8 cellular contexts compared by ENCODE assay signal in the genomic region with DNA sequence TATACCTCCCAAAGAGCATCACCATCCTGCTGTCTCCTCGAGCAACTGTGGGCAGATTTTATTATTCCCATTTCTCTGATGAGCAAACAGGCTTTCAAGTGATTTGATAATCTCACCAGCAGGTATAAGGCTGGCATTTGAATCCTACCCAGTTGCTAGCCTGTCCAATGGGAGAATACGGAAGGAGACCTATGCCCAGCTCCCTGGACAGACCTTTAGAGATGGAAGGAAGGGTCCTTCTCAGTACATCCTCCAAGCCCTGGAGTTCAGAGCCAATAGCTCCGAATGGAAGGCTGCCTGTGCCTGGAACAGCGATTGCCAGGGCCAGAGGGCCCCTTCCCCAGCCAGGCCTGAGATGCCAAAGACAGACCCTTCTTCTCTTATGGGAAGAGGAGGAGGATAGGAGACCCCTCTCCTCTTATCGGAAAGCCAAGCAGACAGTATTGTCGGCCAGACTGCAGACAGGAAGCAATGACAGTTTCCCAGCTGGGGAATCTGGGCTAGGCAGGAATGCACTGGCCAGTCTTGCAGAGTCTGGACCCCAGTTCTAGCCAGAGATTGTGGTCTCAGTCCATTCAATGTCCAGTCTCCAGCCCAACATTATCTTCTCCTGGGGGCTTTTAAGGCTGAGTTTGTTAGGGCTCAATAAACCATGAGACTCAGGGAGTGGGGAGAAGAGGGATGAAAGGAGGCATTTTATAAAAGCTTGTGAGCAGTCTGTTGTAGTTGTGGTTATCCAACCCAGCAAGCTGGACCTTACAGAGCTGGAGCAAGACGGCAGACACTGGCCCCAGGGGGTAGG. TPM values are rescaled to one million over a fixed set of nuclear protein-coding genes. Genes with fewer than 3 reads are reported as not detected.
DNase-seq lines count a peak whose midpoint lies in the region; ATAC-seq, FAIRE-seq and TF ChIP-seq lines count a peak whose summit lies in the region.
"Had no signal": no experiment of that assay in that cellular context is flagged by ENCODE, and none has a peak within 500 bp of the region (broad histone marks: within the 10 kb centered on the region; RNA-seq: fewer than 3 reads in every experiment).

No MANE protein-coding gene starts in this region.

- H3K4me1 ChIP-seq in ascending aorta (peaks cover 15 to 37% of the 10 kb centered on the region in 2 donors), kidney (ENCODE audit: control insufficient read depth in 1 of 2, insufficient read depth in 1 of 2, low read depth in 1 of 2, low read length in 2 of 2) (peaks cover 16 to 35% of the 10 kb centered on the region in 2 donors), stomach smooth muscle (ENCODE audit: control insufficient read depth, insufficient read depth, low read length) (peaks cover 56% of the 10 kb centered on the region)

- TF ChIP-seq CTCF in ascending aorta (IDR thresholded peaks at IDR 0.05) (no peak), kidney (IDR thresholded peaks at IDR 0.05; ENCODE audit: borderline replicate concordance, extremely low read depth, insufficient read depth) (no peak)

- peak overlapping the region; percentile 35 to 61 for H3K9ac ChIP-seq in kidney (ENCODE audit: low read length in 2 of 2)
- H3K9ac ChIP-seq in stomach smooth muscle (ENCODE audit: low read length in 2 of 2), result peak overlapping the region; percentile 61 to 79

- H3K4me3 ChIP-seq in ascending aorta, result peak overlapping the region; percentile 94 to 98
- H3K4me3 ChIP-seq in kidney (ENCODE audit: low read length in 2 of 2), result peak overlapping the region; percentile 71 to 80
- peak overlapping the region; percentile 81 to 82 for H3K4me3 ChIP-seq in stomach smooth muscle (ENCODE audit: low read length in 2 of 2)

- ATAC-seq in GM18873 (IDR thresholded peaks at IDR 0.05; ENCODE audit: low FRiP score, unreplicated experiment) (no peak), HG03097 (IDR thresholded peaks at IDR 0.05; ENCODE audit: low FRiP score, unreplicated experiment) (no peak), HG03135 (IDR thresholded peaks at IDR 0.05; ENCODE audit: unreplicated experiment) (no peak)

- FAIRE-seq in kidney (lab: Jason Lieb, UNC), result no peak

- DNase-seq in HT-29 (ENCODE audit: low spot score), result peak; percentile 56
- no peak for DNase-seq in ascending aorta (ENCODE audit: low spot score in 2 of 2)
- DNase-seq in kidney, result peak; percentile 60
- DNase-seq: activated CD4-positive, alpha-beta T cell treated with anti-CD3 and anti-CD28 coated beads for 4 hours had no signal

- H3K36me3 ChIP-seq in ascending aorta (no peaks in the 10 kb centered on the region), kidney (ENCODE audit: control insufficient read depth in 1 of 2, insufficient read depth in 2 of 2, low read length in 2 of 2) (no peaks in the 10 kb centered on the region), stomach smooth muscle (ENCODE audit: control insufficient read depth in 2 of 2, insufficient read depth in 2 of 2, low read length in 2 of 2) (no peaks in the 10 kb centered on the region)

- peak overlapping the region; percentile 94 to 97 for H3K27ac ChIP-seq in ascending aorta
- peak overlapping the region; percentile 5 to 33 for H3K27ac ChIP-seq in kidney (ENCODE audit: low read depth in 2 of 2, low read length in 2 of 2)
- H3K27ac ChIP-seq in stomach smooth muscle (ENCODE audit: low read length), result peak overlapping the region; percentile 66

- intact Hi-C loops in ascending aorta (cut with DNase I) (no loop called here), kidney (cut with DNase I) (no loop called here)

- H3K27me3 ChIP-seq in ascending aorta (no peaks in the 10 kb centered on the region), stomach smooth muscle (ENCODE audit: control insufficient read depth in 1 of 2, insufficient read depth in 2 of 2, low read length in 2 of 2) (no peaks in the 10 kb centered on the region)

- H3K9me3 ChIP-seq in ascending aorta, result no peaks in the 10 kb centered on the region
- no peaks in the 10 kb centered on the region for H3K9me3 ChIP-seq in kidney (ENCODE audit: control insufficient read depth in 1 of 2, low read length in 2 of 2)
- no peaks in the 10 kb centered on the region for H3K9me3 ChIP-seq in stomach smooth muscle (ENCODE audit: control insufficient read depth in 2 of 2, low read length in 2 of 2)

RNA-seq across cellular contexts. Expression of gene IFFO2, which starts 2.0 kb away (rescaled TPM):
- total RNA-seq in HT-29 (2014; rRNA removed; shearing (Covaris generic)), result 93.6 and 101 TPM in 2 replicates
- total RNA-seq in ascending aorta (131 TPM), kidney (23.1 TPM)
- 7.5 TPM for polyA plus RNA-seq in kidney (ENCODE audit: insufficient read depth, low read depth, low replicate concordance)

RNA-seq across cellular contexts. Expression of gene ALDH4A1, which starts 52.1 kb away (rescaled TPM):
- total RNA-seq in HT-29 (2014; rRNA removed; shearing (Covaris generic)), result 60.7 and 68.0 TPM in 2 replicates
- total RNA-seq in ascending aorta, result 16.6 TPM
- 49.3 TPM for total RNA-seq in kidney
- 352 TPM for polyA plus RNA-seq in kidney (ENCODE audit: insufficient read depth, low read depth, low replicate concordance)

Comparison
In these comparisons a context has a peak if more than half of its experiments do, and no peak if none do; other contexts are left out.
1. DNase-seq: peak in HT-29 (single experiment) and kidney (single experiment); none in ascending aorta (0 of 2).
2. H3K27ac ChIP-seq: peak in every context shown above with its lines; median percentile 96 in ascending aorta; 66 in stomach smooth muscle; 19 in kidney.
3. Peak in every context shown above with its lines, with median percentiles within 50 percentile points of each other: H3K4me3 ChIP-seq.